33 cellular contexts compared by ENCODE assay signal in the genomic region with DNA sequence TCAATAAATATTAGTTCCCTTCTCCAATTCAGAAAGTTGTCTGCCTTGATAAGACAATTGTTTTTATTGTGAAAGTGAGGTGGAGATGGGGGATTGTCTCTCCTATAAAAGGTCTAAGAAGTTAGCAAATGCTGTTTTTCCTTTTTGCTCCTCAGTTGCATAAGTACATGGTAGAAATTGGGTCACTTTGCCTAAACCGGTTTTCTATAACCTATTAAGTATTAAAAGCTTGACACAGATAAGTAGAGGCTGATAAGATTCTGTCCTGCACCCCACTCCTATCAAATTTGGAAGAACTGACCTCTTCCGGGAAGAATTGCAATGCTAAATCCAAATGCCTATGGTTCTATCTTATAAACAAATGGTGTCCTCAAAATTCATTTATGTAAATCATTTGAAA. TPM values are rescaled to one million over a fixed set of nuclear protein-coding genes. Genes with fewer than 3 reads are reported as not detected.
"Had no signal": no experiment of that assay in that cellular context is flagged by ENCODE, and none has a peak within 500 bp of the region (broad histone marks: within the 10 kb centered on the region; RNA-seq: fewer than 3 reads in every experiment).

No MANE protein-coding gene starts in this region.

- H3K27ac Mint-ChIP-seq: stimulated activated effector memory CD8-positive, alpha-beta T cell treated with anti-CD3 and anti-CD28 coated beads, Interleukin-12 subunit alpha, Interleukin-12 subunit beta, amount 100 ng/mL, for 72 hours; stimulated activated memory B cell treated with anti-CD40 and anti-IgM and Interleukin-4, amounts not matched to agents 10 μg/mL and 1 μg/mL and 100 μg/mL, for 72 hours; stimulated activated naive B cell treated with anti-CD40 and anti-IgM and Interleukin-4, amounts not matched to agents 10 μg/mL and 1 μg/mL and 100 μg/mL, for 72 hours; stimulated activated naive CD8-positive, alpha-beta T cell treated with anti-CD3 and anti-CD28 coated beads, Interleukin-15, amount 100 ng/mL, for 72 hours; stimulated activated naive CD8-positive, alpha-beta T cell treated with anti-CD3 and anti-CD28 coated beads, Interleukin-15, Interleukin-2, amounts not matched to agents 100 ng/mL and 50 ng/mL, for 24 hours; type B pancreatic cell had no signal

- H3K4me1 Mint-ChIP-seq: stimulated activated effector memory CD8-positive, alpha-beta T cell treated with anti-CD3 and anti-CD28 coated beads, Interleukin-12 subunit alpha, Interleukin-12 subunit beta, amount 100 ng/mL, for 72 hours; stimulated activated memory B cell treated with anti-CD40 and anti-IgM and Interleukin-4, amounts not matched to agents 10 μg/mL and 1 μg/mL and 100 μg/mL, for 72 hours; stimulated activated naive B cell treated with anti-CD40 and anti-IgM and Interleukin-4, amounts not matched to agents 10 μg/mL and 1 μg/mL and 100 μg/mL, for 72 hours; stimulated activated naive CD8-positive, alpha-beta T cell treated with anti-CD3 and anti-CD28 coated beads, Interleukin-15, amount 100 ng/mL, for 72 hours had no signal

- H3K27ac ChIP-seq: stomach, suprapubic skin, testis, thoracic aorta, thyroid gland, tibial artery, tibial nerve, transverse colon, upper lobe of left lung, upper lobe of right lung, uterus, vagina had no signal

- H3K36me3 ChIP-seq: stomach, suprapubic skin, thoracic aorta, thyroid gland, tibial artery, tibial nerve, transverse colon, upper lobe of left lung, upper lobe of right lung, uterus, vagina had no signal

- H3K9me3 Mint-ChIP-seq: type B pancreatic cell had no signal

- H3K9me3 ChIP-seq: suprapubic skin, testis, thoracic aorta, thyroid gland, tibial artery, transverse colon, upper lobe of right lung, uterus, vagina had no signal

- H3K36me3 Mint-ChIP-seq: stimulated activated effector memory CD8-positive, alpha-beta T cell treated with anti-CD3 and anti-CD28 coated beads, Interleukin-12 subunit alpha, Interleukin-12 subunit beta, amount 100 ng/mL, for 72 hours; stimulated activated memory B cell treated with anti-CD40 and anti-IgM and Interleukin-4, amounts not matched to agents 10 μg/mL and 1 μg/mL and 100 μg/mL, for 72 hours; type B pancreatic cell had no signal

- FAIRE-seq: urothelium cell line had no signal

- H3K27me3 ChIP-seq: stomach, suprapubic skin, testis, thyroid gland, tibial artery, tibial nerve, transverse colon, upper lobe of left lung, upper lobe of right lung, uterus, vagina had no signal

- H3K4me3 Mint-ChIP-seq: stimulated activated effector memory CD8-positive, alpha-beta T cell treated with anti-CD3 and anti-CD28 coated beads, Interleukin-12 subunit alpha, Interleukin-12 subunit beta, amount 100 ng/mL, for 72 hours; stimulated activated memory B cell treated with anti-CD40 and anti-IgM and Interleukin-4, amounts not matched to agents 10 μg/mL and 1 μg/mL and 100 μg/mL, for 72 hours; stimulated activated naive B cell treated with anti-CD40 and anti-IgM and Interleukin-4, amounts not matched to agents 10 μg/mL and 1 μg/mL and 100 μg/mL, for 72 hours; stimulated activated naive CD8-positive, alpha-beta T cell treated with anti-CD3 and anti-CD28 coated beads, Interleukin-15, amount 100 ng/mL, for 72 hours; stimulated activated naive CD8-positive, alpha-beta T cell treated with anti-CD3 and anti-CD28 coated beads, Interleukin-15, Interleukin-2, amounts not matched to agents 100 ng/mL and 50 ng/mL, for 24 hours; type B pancreatic cell had no signal

- ATAC-seq: stimulated activated effector memory CD8-positive, alpha-beta T cell treated with anti-CD3 and anti-CD28 coated beads, Interleukin-12 subunit alpha, Interleukin-12 subunit beta, amount 100 ng/mL, for 72 hours; stimulated activated memory B cell treated with anti-CD40 and anti-IgM and Interleukin-4, amounts not matched to agents 10 μg/mL and 1 μg/mL and 100 μg/mL, for 72 hours; stimulated activated naive B cell treated with anti-CD40 and anti-IgM and Interleukin-4, amounts not matched to agents 10 μg/mL and 1 μg/mL and 100 μg/mL, for 72 hours; stimulated activated naive CD8-positive, alpha-beta T cell treated with anti-CD3 and anti-CD28 coated beads, Interleukin-15, amount 100 ng/mL, for 72 hours; stimulated activated naive CD8-positive, alpha-beta T cell treated with anti-CD3 and anti-CD28 coated beads, Interleukin-15, Interleukin-2, amounts not matched to agents 100 U/mL and 50 U/mL, for 24 hours; upper lobe of right lung had no signal

- H3K4me3 ChIP-seq: stomach, suprapubic skin, testis, thoracic aorta, thyroid gland, tibial artery, tibial nerve, transverse colon, upper lobe of left lung, upper lobe of right lung, uterus, vagina had no signal

- H3K27me3 Mint-ChIP-seq: stimulated activated memory B cell treated with anti-CD40 and anti-IgM and Interleukin-4, amounts not matched to agents 10 μg/mL and 1 μg/mL and 100 μg/mL, for 72 hours; stimulated activated naive B cell treated with anti-CD40 and anti-IgM and Interleukin-4, amounts not matched to agents 10 μg/mL and 1 μg/mL and 100 μg/mL, for 72 hours; stimulated activated naive CD8-positive, alpha-beta T cell treated with anti-CD3 and anti-CD28 coated beads, Interleukin-15, amount 100 ng/mL, for 72 hours; stimulated activated naive CD8-positive, alpha-beta T cell treated with anti-CD3 and anti-CD28 coated beads, Interleukin-15, Interleukin-2, amounts not matched to agents 100 ng/mL and 50 ng/mL, for 24 hours; type B pancreatic cell had no signal

- H3K4me1 ChIP-seq: suprapubic skin, testis, thyroid gland, tibial artery, tibial nerve, transverse colon, upper lobe of left lung, upper lobe of right lung, uterus, vagina had no signal

- DNase-seq: stimulated activated CD4-positive, alpha-beta T cell treated with anti-CD3 and anti-CD28 coated beads, Interleukin-2, amount 100 ng/mL, for 48 hours; stimulated activated CD4-positive, alpha-beta T cell treated with anti-CD3 and anti-CD28 coated beads, Interleukin-4, amount 100 ng/mL, for 1 hour; stimulated activated CD4-positive, alpha-beta T cell treated with anti-CD3 and anti-CD28 coated beads, Interleukin-4, amount 100 ng/mL, for 24 hours; stimulated activated CD4-positive, alpha-beta T cell treated with anti-CD3 and anti-CD28 coated beads, Interleukin-4, amount 100 ng/mL, for 4 hours; stimulated activated CD8-positive, alpha-beta memory T cell treated with anti-CD3 and anti-CD28 coated beads, Interleukin-4, amount 100 ng/mL, for 48 hours; stimulated activated naive B cell treated with anti-CD40 and anti-IgM and Interleukin-4, amounts not matched to agents 10 μg/mL and 1 μg/mL and 100 μg/mL, for 72 hours; stimulated activated naive CD4-positive, alpha-beta T cell treated with Interleukin-2 at 50 U/mL for 16 hours; stimulated activated naive CD8-positive, alpha-beta T cell treated with anti-CD3 and anti-CD28 coated beads, Interleukin-15, amount 100 ng/mL, for 72 hours; stimulated activated naive CD8-positive, alpha-beta T cell treated with anti-CD3 and anti-CD28 coated beads, Interleukin-15, Interleukin-2, amounts not matched to agents 100 U/mL and 50 U/mL, for 24 hours; stomach; substantia nigra; testis; thyroid gland; tibial artery; transverse colon; trophoblast cell; upper lobe of right lung; uterus had no signal

RNA-seq across cellular contexts. Expression of a gene that starts 7.0 kb away (rescaled TPM):
- total RNA-seq: stomach, subcutaneous adipose tissue, suprapubic skin, temporal lobe, thoracic aorta, thyroid gland, transverse colon, upper lobe of left lung, upper lobe of right lung, ureter, urinary bladder, vagina had no signal
- polyA plus RNA-seq: stomach, thymus had no signal
